ENCODE assay signal across 25 cellular contexts in genomic region chr5:92923885-92924284, GRCh38.
"Had no signal": no experiment of that assay in that cellular context is flagged by ENCODE, and none has a peak within 500 bp of the region (broad histone marks: within the 10 kb centered on the region; RNA-seq: fewer than 3 reads in every experiment).

No MANE protein-coding gene starts in this region.

- H3K4me1 Mint-ChIP-seq: naive thymus-derived CD4-positive, alpha-beta T cell; stimulated activated effector memory CD8-positive, alpha-beta T cell treated with anti-CD3 and anti-CD28 coated beads, Interleukin-12 subunit alpha, Interleukin-12 subunit beta, amount 100 ng/mL, for 72 hours had no signal

- H3K4me3 Mint-ChIP-seq: naive thymus-derived CD4-positive, alpha-beta T cell; nephron; stimulated activated effector memory CD8-positive, alpha-beta T cell treated with anti-CD3 and anti-CD28 coated beads, Interleukin-12 subunit alpha, Interleukin-12 subunit beta, amount 100 ng/mL, for 72 hours had no signal

- DNase-seq: dermis blood vessel endothelial cell; effector memory CD4-positive, alpha-beta T cell; esophagus squamous epithelium; hypothalamus; left cardiac atrium; left lung; mesenchymal stem cell; midbrain; naive thymus-derived CD4-positive, alpha-beta T cell; nucleus accumbens; right cardiac atrium; sigmoid colon; stimulated activated CD4-positive, alpha-beta T cell treated with anti-CD3 and anti-CD28 coated beads, Interleukin-2, amount 100 ng/mL, for 24 hours; stimulated activated CD4-positive, alpha-beta T cell treated with anti-CD3 and anti-CD28 coated beads, Interleukin-4, amount 100 ng/mL, for 24 hours; stimulated activated naive CD4-positive, alpha-beta T cell treated with Interleukin-2 at 50 U/mL for 16 hours; stomach; thyroid gland had no signal

- H3K4me3 ChIP-seq: coronary artery, esophagus squamous epithelium, left lung, prostate gland, sigmoid colon, stomach, thyroid gland, vagina had no signal

- ATAC-seq: left cardiac atrium; left lung; naive thymus-derived CD4-positive, alpha-beta T cell; right cardiac atrium; stimulated activated effector memory CD8-positive, alpha-beta T cell treated with anti-CD3 and anti-CD28 coated beads, Interleukin-12 subunit alpha, Interleukin-12 subunit beta, amount 100 ng/mL, for 72 hours had no signal

- H3K4me1 ChIP-seq: esophagus squamous epithelium, left lung, prostate gland, sigmoid colon, stomach, thyroid gland, vagina had no signal

- FAIRE-seq: endothelial cell of umbilical vein, frontal cortex, islet of Langerhans had no signal

- H3K27ac ChIP-seq: coronary artery, esophagus squamous epithelium, left lung, prostate gland, sigmoid colon, stomach, thyroid gland, vagina had no signal

- H3K9me3 ChIP-seq: esophagus squamous epithelium, left lung, prostate gland, sigmoid colon, stomach, thyroid gland, vagina had no signal

- H3K27me3 ChIP-seq: esophagus squamous epithelium, left lung, sigmoid colon, stomach, thyroid gland, vagina had no signal

- H3K36me3 ChIP-seq: esophagus squamous epithelium, left lung, prostate gland, sigmoid colon, stomach, thyroid gland, vagina had no signal

- H3K36me3 Mint-ChIP-seq: naive thymus-derived CD4-positive, alpha-beta T cell; stimulated activated effector memory CD8-positive, alpha-beta T cell treated with anti-CD3 and anti-CD28 coated beads, Interleukin-12 subunit alpha, Interleukin-12 subunit beta, amount 100 ng/mL, for 72 hours had no signal
